1 cellular context compared by ENCODE assay signal in the genomic region with DNA sequence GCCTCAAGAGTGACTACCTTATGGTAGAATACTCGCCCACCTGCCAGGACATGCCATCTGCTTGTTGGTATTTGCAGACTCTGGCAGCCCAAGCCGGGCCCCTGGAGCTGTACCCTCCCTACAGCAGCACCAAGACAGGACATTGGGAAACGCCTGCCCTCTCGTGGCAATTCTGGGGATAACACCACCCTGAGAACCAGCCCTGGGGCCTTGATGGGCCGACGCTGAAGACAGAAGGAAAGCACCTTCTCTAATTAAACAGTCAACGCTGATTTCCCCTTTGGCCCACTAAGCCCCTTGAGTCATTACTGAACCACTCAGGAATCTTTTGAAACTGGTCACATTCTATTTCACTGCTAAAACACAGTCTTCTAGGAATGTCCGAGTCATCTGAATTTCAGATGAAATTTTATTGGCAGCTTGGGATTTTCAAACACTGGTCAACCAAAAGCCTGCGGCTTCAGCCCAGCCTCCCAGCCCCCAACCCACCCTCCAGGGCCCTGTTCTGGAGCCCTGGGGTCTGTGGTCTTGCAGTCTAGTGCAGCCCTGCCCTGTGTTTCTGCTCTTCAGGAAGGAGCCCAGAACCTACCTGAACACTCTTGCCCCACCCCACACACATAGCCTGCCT.
TF ChIP-seq lines count a peak whose summit lies in the region.

No MANE protein-coding gene starts in this region.

TF ChIP-seq in K562, 482 proteins besides CTCF, POLR2A, EP300 and RAD21 (continued from another document):
- TF ChIP-seq, protein P1, sequence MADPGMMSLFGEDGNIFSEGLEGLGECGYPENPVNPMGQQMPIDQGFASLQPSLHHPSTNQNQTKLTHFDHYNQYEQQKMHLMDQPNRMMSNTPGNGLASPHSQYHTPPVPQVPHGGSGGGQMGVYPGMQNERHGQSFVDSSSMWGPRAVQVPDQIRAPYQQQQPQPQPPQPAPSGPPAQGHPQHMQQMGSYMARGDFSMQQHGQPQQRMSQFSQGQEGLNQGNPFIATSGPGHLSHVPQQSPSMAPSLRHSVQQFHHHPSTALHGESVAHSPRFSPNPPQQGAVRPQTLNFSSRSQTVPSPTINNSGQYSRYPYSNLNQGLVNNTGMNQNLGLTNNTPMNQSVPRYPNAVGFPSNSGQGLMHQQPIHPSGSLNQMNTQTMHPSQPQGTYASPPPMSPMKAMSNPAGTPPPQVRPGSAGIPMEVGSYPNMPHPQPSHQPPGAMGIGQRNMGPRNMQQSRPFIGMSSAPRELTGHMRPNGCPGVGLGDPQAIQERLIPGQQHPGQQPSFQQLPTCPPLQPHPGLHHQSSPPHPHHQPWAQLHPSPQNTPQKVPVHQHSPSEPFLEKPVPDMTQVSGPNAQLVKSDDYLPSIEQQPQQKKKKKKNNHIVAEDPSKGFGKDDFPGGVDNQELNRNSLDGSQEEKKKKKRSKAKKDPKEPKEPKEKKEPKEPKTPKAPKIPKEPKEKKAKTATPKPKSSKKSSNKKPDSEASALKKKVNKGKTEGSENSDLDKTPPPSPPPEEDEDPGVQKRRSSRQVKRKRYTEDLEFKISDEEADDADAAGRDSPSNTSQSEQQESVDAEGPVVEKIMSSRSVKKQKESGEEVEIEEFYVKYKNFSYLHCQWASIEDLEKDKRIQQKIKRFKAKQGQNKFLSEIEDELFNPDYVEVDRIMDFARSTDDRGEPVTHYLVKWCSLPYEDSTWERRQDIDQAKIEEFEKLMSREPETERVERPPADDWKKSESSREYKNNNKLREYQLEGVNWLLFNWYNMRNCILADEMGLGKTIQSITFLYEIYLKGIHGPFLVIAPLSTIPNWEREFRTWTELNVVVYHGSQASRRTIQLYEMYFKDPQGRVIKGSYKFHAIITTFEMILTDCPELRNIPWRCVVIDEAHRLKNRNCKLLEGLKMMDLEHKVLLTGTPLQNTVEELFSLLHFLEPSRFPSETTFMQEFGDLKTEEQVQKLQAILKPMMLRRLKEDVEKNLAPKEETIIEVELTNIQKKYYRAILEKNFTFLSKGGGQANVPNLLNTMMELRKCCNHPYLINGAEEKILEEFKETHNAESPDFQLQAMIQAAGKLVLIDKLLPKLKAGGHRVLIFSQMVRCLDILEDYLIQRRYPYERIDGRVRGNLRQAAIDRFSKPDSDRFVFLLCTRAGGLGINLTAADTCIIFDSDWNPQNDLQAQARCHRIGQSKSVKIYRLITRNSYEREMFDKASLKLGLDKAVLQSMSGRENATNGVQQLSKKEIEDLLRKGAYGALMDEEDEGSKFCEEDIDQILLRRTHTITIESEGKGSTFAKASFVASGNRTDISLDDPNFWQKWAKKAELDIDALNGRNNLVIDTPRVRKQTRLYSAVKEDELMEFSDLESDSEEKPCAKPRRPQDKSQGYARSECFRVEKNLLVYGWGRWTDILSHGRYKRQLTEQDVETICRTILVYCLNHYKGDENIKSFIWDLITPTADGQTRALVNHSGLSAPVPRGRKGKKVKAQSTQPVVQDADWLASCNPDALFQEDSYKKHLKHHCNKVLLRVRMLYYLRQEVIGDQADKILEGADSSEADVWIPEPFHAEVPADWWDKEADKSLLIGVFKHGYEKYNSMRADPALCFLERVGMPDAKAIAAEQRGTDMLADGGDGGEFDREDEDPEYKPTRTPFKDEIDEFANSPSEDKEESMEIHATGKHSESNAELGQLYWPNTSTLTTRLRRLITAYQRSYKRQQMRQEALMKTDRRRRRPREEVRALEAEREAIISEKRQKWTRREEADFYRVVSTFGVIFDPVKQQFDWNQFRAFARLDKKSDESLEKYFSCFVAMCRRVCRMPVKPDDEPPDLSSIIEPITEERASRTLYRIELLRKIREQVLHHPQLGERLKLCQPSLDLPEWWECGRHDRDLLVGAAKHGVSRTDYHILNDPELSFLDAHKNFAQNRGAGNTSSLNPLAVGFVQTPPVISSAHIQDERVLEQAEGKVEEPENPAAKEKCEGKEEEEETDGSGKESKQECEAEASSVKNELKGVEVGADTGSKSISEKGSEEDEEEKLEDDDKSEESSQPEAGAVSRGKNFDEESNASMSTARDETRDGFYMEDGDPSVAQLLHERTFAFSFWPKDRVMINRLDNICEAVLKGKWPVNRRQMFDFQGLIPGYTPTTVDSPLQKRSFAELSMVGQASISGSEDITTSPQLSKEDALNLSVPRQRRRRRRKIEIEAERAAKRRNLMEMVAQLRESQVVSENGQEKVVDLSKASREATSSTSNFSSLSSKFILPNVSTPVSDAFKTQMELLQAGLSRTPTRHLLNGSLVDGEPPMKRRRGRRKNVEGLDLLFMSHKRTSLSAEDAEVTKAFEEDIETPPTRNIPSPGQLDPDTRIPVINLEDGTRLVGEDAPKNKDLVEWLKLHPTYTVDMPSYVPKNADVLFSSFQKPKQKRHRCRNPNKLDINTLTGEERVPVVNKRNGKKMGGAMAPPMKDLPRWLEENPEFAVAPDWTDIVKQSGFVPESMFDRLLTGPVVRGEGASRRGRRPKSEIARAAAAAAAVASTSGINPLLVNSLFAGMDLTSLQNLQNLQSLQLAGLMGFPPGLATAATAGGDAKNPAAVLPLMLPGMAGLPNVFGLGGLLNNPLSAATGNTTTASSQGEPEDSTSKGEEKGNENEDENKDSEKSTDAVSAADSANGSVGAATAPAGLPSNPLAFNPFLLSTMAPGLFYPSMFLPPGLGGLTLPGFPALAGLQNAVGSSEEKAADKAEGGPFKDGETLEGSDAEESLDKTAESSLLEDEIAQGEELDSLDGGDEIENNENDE (IDR thresholded peaks at IDR 0.05; ENCODE audit: low read depth, low read length) = no peak
- TF ChIP-seq SMC3 (conservative IDR thresholded peaks at IDR 0.05; ENCODE audit: insufficient read depth, low read depth, low read length) (peak; percentile 69; the same call in 1 of the 2 replicates), NBN (IDR thresholded peaks at IDR 0.05; ENCODE audit: low read depth) (no peak), PML (IDR thresholded peaks at IDR 0.05; ENCODE audit: low read length) (no peak)
- TF ChIP-seq, protein P2, sequence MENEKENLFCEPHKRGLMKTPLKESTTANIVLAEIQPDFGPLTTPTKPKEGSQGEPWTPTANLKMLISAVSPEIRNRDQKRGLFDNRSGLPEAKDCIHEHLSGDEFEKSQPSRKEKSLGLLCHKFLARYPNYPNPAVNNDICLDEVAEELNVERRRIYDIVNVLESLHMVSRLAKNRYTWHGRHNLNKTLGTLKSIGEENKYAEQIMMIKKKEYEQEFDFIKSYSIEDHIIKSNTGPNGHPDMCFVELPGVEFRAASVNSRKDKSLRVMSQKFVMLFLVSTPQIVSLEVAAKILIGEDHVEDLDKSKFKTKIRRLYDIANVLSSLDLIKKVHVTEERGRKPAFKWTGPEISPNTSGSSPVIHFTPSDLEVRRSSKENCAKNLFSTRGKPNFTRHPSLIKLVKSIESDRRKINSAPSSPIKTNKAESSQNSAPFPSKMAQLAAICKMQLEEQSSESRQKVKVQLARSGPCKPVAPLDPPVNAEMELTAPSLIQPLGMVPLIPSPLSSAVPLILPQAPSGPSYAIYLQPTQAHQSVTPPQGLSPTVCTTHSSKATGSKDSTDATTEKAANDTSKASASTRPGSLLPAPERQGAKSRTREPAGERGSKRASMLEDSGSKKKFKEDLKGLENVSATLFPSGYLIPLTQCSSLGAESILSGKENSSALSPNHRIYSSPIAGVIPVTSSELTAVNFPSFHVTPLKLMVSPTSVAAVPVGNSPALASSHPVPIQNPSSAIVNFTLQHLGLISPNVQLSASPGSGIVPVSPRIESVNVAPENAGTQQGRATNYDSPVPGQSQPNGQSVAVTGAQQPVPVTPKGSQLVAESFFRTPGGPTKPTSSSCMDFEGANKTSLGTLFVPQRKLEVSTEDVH (IDR thresholded peaks at IDR 0.05; ENCODE audit: low read depth, partially characterized antibody) = no peak
